ENCODE assay signal across 8 cellular contexts in the genomic region with DNA sequence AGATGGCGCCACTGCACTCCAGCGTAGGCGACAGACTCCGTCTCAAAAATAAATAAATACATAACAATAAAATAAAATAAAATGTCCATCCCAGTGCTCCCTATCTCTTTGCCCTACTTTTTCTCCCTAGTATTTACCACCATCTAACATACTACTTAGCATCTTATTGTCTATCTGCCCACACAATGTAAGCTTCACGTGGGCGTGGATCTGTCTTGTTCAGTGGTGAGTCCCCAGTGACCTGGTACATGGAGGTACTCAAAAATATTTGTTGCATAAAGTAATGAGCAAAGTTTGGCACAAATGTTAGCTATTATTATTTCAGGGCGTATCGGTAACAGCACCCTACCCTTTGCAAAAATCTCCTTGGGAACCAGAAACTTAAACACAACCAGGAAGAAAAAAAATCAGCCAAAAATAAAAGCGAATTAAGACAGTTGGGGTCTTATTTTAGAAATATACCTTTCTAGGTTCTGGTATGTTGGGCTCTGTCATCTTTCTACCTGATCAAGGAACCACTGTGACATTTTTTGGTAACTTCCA. TPM values are rescaled to one million over a fixed set of nuclear protein-coding genes. Genes with fewer than 3 reads are reported as not detected.
DNase-seq lines count a peak whose midpoint lies in the region; ATAC-seq, FAIRE-seq and TF ChIP-seq lines count a peak whose summit lies in the region.

No MANE protein-coding gene starts in this region.

- intact Hi-C loops in ascending aorta (cut with DNase I), result loop anchor here (1.0 to 5.0 kb wide), 4 partner anchors 18 to 267 kb away; partner anchors contain the start of genes BATF3, PACC1 and PPP2R5A
- intact Hi-C loops in HepG2 (cut with micrococcal nuclease; ENCODE audit: unreplicated experiment), result loop anchor here (1.0 kb wide), 1 partner anchor 397 kb away; the partner anchor contains the start of genes DTL and INTS7

- 32% methylated on average over 9 of the region's 9 CpGs for WGBS in HepG2 (ENCODE audit: low lambda C conversion rate)
- WGBS in upper lobe of left lung, 2 donors, result 41 to 44% methylated on average over 9 of the region's 9 CpGs

- no peaks in the 10 kb centered on the region for H3K36me3 Mint-ChIP-seq in activated T-cell treated with anti-CD3 and anti-CD28 coated beads, Interleukin-2, amount 50 U/mL, for 4 hours (ENCODE audit: insufficient read depth)

- TF ChIP-seq RAD21 in HepG2 (CRISPR knock-in tag; IDR thresholded peaks at IDR 0.05), result no peak

- no peak for DNase-seq in activated T-cell treated with anti-CD3 and anti-CD28 coated beads, Interleukin-2, amount 50 U/mL, for 4 hours
- DNase-seq in activated T-cell treated with anti-CD3 and anti-CD28 coated beads for 4 hours, result no peak
- DNase-seq in ascending aorta (ENCODE audit: low spot score in 2 of 2), result no peak
- DNase-seq in HepG2 (ENCODE audit: low spot score), result no peak
- no peak for DNase-seq in upper lobe of left lung
- no peak for DNase-seq in activated effector memory CD4-positive, alpha-beta T cell treated with anti-CD3 and anti-CD28 coated beads, Interleukin-2, amount 50 U/mL, for 16 hours
- no peak for DNase-seq in GM12892 (ENCODE audit: insufficient read length)

- TF ChIP-seq POLR2A in HepG2 (IDR thresholded peaks at IDR 0.05; ENCODE audit: insufficient read depth in 1 of 2, low read depth in 2 of 2, low read length in 2 of 2), result no peak
- TF ChIP-seq POLR2A in upper lobe of left lung (IDR thresholded peaks at IDR 0.05), result no peak
- no peak for TF ChIP-seq POLR2A in GM12892 (IDR thresholded peaks at IDR 0.05; ENCODE audit: low read depth, low read length)

- H3K36me3 ChIP-seq in ascending aorta (no peaks in the 10 kb centered on the region), HepG2 (replicated peaks in 1 of 2; ENCODE audit: control insufficient read depth in 1 of 2, insufficient read depth in 2 of 2, low read length in 2 of 2) (no peaks in the 10 kb centered on the region), upper lobe of left lung (no peaks in the 10 kb centered on the region)

- H2AFZ ChIP-seq in HepG2 (ENCODE audit: low read length), result peak overlapping the region; percentile 75

- no peaks in the 10 kb centered on the region for H4K20me1 ChIP-seq in HepG2 (ENCODE audit: insufficient read depth, low read length)

- in situ Hi-C loops in HepG2 (cut with HindIII; ENCODE audit: extremely low pct_ligation_motif_present, low pct_unique_long_range_greater_than_20kb), result no loop called here

- no peaks in the 10 kb centered on the region for H3K27me3 ChIP-seq in ascending aorta
- peaks cover 0 to 7% of the 10 kb centered on the region in 2 experiments; a peak in 2 of 5 replicates for H3K27me3 ChIP-seq in HepG2 (ENCODE audit: control insufficient read depth in 1 of 2, insufficient read depth in 2 of 2, low read length in 2 of 2)
- no peaks in the 10 kb centered on the region for H3K27me3 ChIP-seq in upper lobe of left lung

- no peak for FAIRE-seq in HepG2 (lab: Jason Lieb, UNC)
- FAIRE-seq in GM12892 (lab: Jason Lieb, UNC), result no peak

- no peaks in the 10 kb centered on the region for H3K9me3 Mint-ChIP-seq in activated T-cell treated with anti-CD3 and anti-CD28 coated beads, Interleukin-2, amount 50 U/mL, for 4 hours

- CTCF ChIA-PET in HepG2 (lab: Yijun Ruan, JAX; ENCODE audit: low intra/inter-chr PET ratio, low total read pairs), result interaction anchor here (0.9 kb wide), 1 partner anchor 23 kb away, joined by 3 read pairs; no protein-coding TSS in a partner anchor

- peak overlapping the region; percentile 64 to 98 for H3K27ac ChIP-seq in ascending aorta
- no peak overlapping the region for H3K27ac ChIP-seq in HepG2 (ENCODE audit: extremely low read length, insufficient read depth, low read length)
- peak overlapping the region; percentile 62 to 88 (median 81) for H3K27ac ChIP-seq in upper lobe of left lung

- H3K27me3 Mint-ChIP-seq in activated T-cell treated with anti-CD3 and anti-CD28 coated beads, Interleukin-2, amount 50 U/mL, for 4 hours (ENCODE audit: low read depth), result peaks cover 2% of the 10 kb centered on the region

- BruUV-seq in HepG2 (replicated peaks; lab: Mats Ljungman, UMichigan), result no TSS peak

- H3K9me3 ChIP-seq in ascending aorta (no peaks in the 10 kb centered on the region), HepG2 (ENCODE audit: low read length) (no peaks in the 10 kb centered on the region), upper lobe of left lung (no peaks in the 10 kb centered on the region)

- TF ChIP-seq EP300 in HepG2 (IDR thresholded peaks at IDR 0.05; ENCODE audit: low read depth in 2 of 2, low read length in 2 of 2), result no peak
- TF ChIP-seq EP300 in HepG2 (CRISPR knock-in tag; IDR thresholded peaks at IDR 0.05; ENCODE audit: borderline replicate concordance), result no peak
- TF ChIP-seq EP300 in upper lobe of left lung (IDR thresholded peaks at IDR 0.05), result no peak

- POLR2A ChIA-PET in HepG2 (lab: Yijun Ruan, JAX), result no interaction called here

- no peaks in the 10 kb centered on the region for H3K79me2 ChIP-seq in HepG2 (ENCODE audit: insufficient read depth, low read length)

- H3K4me3 ChIP-seq in ascending aorta (peak overlapping the region; percentile 87 to 97), HepG2 (replicated peaks in 1 of 3; ENCODE audit: insufficient read depth in 1 of 3, low read depth in 2 of 3, low read length in 3 of 3) (peak overlapping the region; percentile 58 to 93 (median 86)), upper lobe of left lung (peak overlapping the region in 3 of 4 donors; percentile 83 to 98 (median 86))

- peaks cover 20% of the 10 kb centered on the region for H3K4me1 Mint-ChIP-seq in activated T-cell treated with anti-CD3 and anti-CD28 coated beads, Interleukin-2, amount 50 U/mL, for 4 hours (ENCODE audit: low read depth)

- no peak for ATAC-seq in activated T-cell treated with anti-CD3 and anti-CD28 coated beads, Interleukin-2, amount 50 U/mL, for 4 hours
- no peak for ATAC-seq in HepG2
- no peak for ATAC-seq in upper lobe of left lung (ENCODE audit: low FRiP score in 2 of 2)
- no peak for ATAC-seq in HG02840 (IDR thresholded peaks at IDR 0.05; ENCODE audit: low FRiP score, unreplicated experiment)

- TF ChIP-seq CTCF in ascending aorta (IDR thresholded peaks at IDR 0.05) (no peak), HepG2 (CRISPR knock-in tag; IDR thresholded peaks at IDR 0.05) (no peak), upper lobe of left lung (IDR thresholded peaks at IDR 0.05) (no peak)

- H3K4me1 ChIP-seq in ascending aorta (peaks cover 3 to 9% of the 10 kb centered on the region in 2 donors), HepG2 (ENCODE audit: insufficient read depth, low read length) (peaks cover 39% of the 10 kb centered on the region), upper lobe of left lung (peaks cover 17 to 28% (median 24%) of the 10 kb centered on the region in 4 donors)

- H3K9ac ChIP-seq in HepG2 (ENCODE audit: insufficient read depth, low read depth, low read length), result peak overlapping the region; percentile 47

- H3K4me2 ChIP-seq in HepG2 (ENCODE audit: low read depth, low read length), result peak overlapping the region; percentile 95

- H3K4me3 Mint-ChIP-seq in activated T-cell treated with anti-CD3 and anti-CD28 coated beads, Interleukin-2, amount 50 U/mL, for 4 hours, result peak overlapping the region; percentile 76

RNA-seq across cellular contexts. Expression of gene NENF, which starts 0.5 kb away (rescaled TPM):
- total RNA-seq in activated T-cell treated with anti-CD3 and anti-CD28 coated beads, Interleukin-2, amount 50 U/mL, for 4 hours, result 10 to 100 TPM; 26.4 to 29.3 (median 28.9) TPM
- total RNA-seq in ascending aorta, result 186 TPM
- total RNA-seq in HepG2 (2016; rRNA removed; fragmentation: Illumina TruSeq; extraction: Trizol), result 24.7 and 40.4 TPM in 2 replicates
- 135 and 145 TPM in 2 replicates for total RNA-seq in HepG2 (2016; cell fraction: cytosol; rRNA removed; fragmentation: Illumina TruSeq; extraction: Trizol; ENCODE audit: low read depth)
- total RNA-seq in HepG2 (2016; cell fraction: insoluble cytoplasmic fraction; rRNA removed; fragmentation: Illumina TruSeq; extraction: Trizol), result 21.2 and 39.7 TPM in 2 replicates
- total RNA-seq in HepG2 (2016; cell fraction: membrane; rRNA removed; fragmentation: Illumina TruSeq; extraction: Trizol), result 87.8 and 107 TPM in 2 replicates
- total RNA-seq in HepG2 (2016; cell fraction: nucleus; rRNA removed; fragmentation: Illumina TruSeq; extraction: Trizol), result 20.0 and 22.0 TPM in 2 replicates
- polyA plus RNA-seq in HepG2 (2011; rRNA removed), result 28.7 and 31.7 TPM in 2 replicates
- polyA plus RNA-seq in HepG2 (2011; cell fraction: cytosol; rRNA removed), result 20.5 and 29.5 TPM in 2 replicates
- polyA plus RNA-seq in HepG2 (2011; cell fraction: nucleus; rRNA removed), result 8.0 and 8.1 TPM in 2 replicates
- polyA plus RNA-seq in HepG2 (2012), result 19.9 and 23.4 TPM in 2 replicates
- 165 and 182 TPM in 2 replicates for polyA plus RNA-seq in HepG2 (2016; cell fraction: cytosol; fragmentation: Illumina TruSeq; extraction: Trizol; ENCODE audit: low read depth)
- 25.7 and 28.8 TPM in 2 replicates for polyA plus RNA-seq in HepG2 (2016; cell fraction: insoluble cytoplasmic fraction; fragmentation: Illumina TruSeq; extraction: Trizol; ENCODE audit: low read depth)
- 91.1 and 106 TPM in 2 replicates for polyA plus RNA-seq in HepG2 (2016; cell fraction: membrane; fragmentation: Illumina TruSeq; extraction: Trizol; ENCODE audit: low read depth)
- 29.8 and 38.4 TPM in 2 replicates for polyA plus RNA-seq in HepG2 (2016; cell fraction: nucleus; fragmentation: Illumina TruSeq; extraction: Trizol; ENCODE audit: insufficient read depth, low read depth)
- 8.3 and 24.3 TPM in 2 replicates for polyA minus RNA-seq in HepG2 (2011; rRNA and poly(A)+ RNA removed; ENCODE audit: low replicate concordance)
- 6.0 and 6.8 TPM in 2 replicates for polyA minus RNA-seq in HepG2 (2011; cell fraction: cytosol; rRNA and poly(A)+ RNA removed)
- polyA minus RNA-seq in HepG2 (2011; cell fraction: nucleus; rRNA and poly(A)+ RNA removed), result 2.5 and 3.5 TPM in 2 replicates
- total RNA-seq in upper lobe of left lung, result 10 to 100 TPM; 21.0 to 67.5 (median 50.1) TPM
- polyA plus RNA-seq in GM12892 (2012; ENCODE audit: missing spikeins), result 67.1 TPM

RNA-seq across cellular contexts. Expression of gene PACC1, which starts 17.5 kb away (rescaled TPM):
- 10 to 100 TPM; 13.2 to 16.4 (median 14.9) TPM for total RNA-seq in activated T-cell treated with anti-CD3 and anti-CD28 coated beads, Interleukin-2, amount 50 U/mL, for 4 hours
- total RNA-seq in ascending aorta (0.85 TPM), HepG2 (2016; rRNA removed; fragmentation: Illumina TruSeq; extraction: Trizol) (7.1 and 9.4 TPM in 2 replicates), upper lobe of left lung (10 to 100 TPM in 2 of 6 donors, 1 to 10 TPM in 4; 3.7 to 10.5 (median 7.8) TPM)
- total RNA-seq in HepG2 (2016; cell fraction: cytosol; rRNA removed; fragmentation: Illumina TruSeq; extraction: Trizol; ENCODE audit: low read depth), result 2.0 and 2.1 TPM in 2 replicates
- 5.3 and 9.8 TPM in 2 replicates for total RNA-seq in HepG2 (2016; cell fraction: insoluble cytoplasmic fraction; rRNA removed; fragmentation: Illumina TruSeq; extraction: Trizol)
- total RNA-seq in HepG2 (2016; cell fraction: membrane; rRNA removed; fragmentation: Illumina TruSeq; extraction: Trizol), result 2.5 and 3.3 TPM in 2 replicates
- 11.0 and 12.2 TPM in 2 replicates for total RNA-seq in HepG2 (2016; cell fraction: nucleus; rRNA removed; fragmentation: Illumina TruSeq; extraction: Trizol)
- 10.7 and 14.1 TPM in 2 replicates for polyA plus RNA-seq in HepG2 (2011; rRNA removed)
- polyA plus RNA-seq in HepG2 (2011; cell fraction: cytosol; rRNA removed), result 10.6 and 11.3 TPM in 2 replicates
- 7.5 and 7.6 TPM in 2 replicates for polyA plus RNA-seq in HepG2 (2011; cell fraction: nucleus; rRNA removed)
- 3.4 and 6.4 TPM in 2 replicates for polyA plus RNA-seq in HepG2 (2012)
- polyA plus RNA-seq in HepG2 (2016; cell fraction: cytosol; fragmentation: Illumina TruSeq; extraction: Trizol; ENCODE audit: low read depth), result 0.76 and 1.3 TPM in 2 replicates
- polyA plus RNA-seq in HepG2 (2016; cell fraction: insoluble cytoplasmic fraction; fragmentation: Illumina TruSeq; extraction: Trizol; ENCODE audit: low read depth), result 4.4 and 5.3 TPM in 2 replicates
- polyA plus RNA-seq in HepG2 (2016; cell fraction: membrane; fragmentation: Illumina TruSeq; extraction: Trizol; ENCODE audit: low read depth), result 1.2 and 1.4 TPM in 2 replicates
- 9.7 and 14.6 TPM in 2 replicates for polyA plus RNA-seq in HepG2 (2016; cell fraction: nucleus; fragmentation: Illumina TruSeq; extraction: Trizol; ENCODE audit: insufficient read depth, low read depth)
- 31.5 and 38.5 TPM in 2 replicates for polyA minus RNA-seq in HepG2 (2011; rRNA and poly(A)+ RNA removed; ENCODE audit: low replicate concordance)
- polyA minus RNA-seq in HepG2 (2011; cell fraction: cytosol; rRNA and poly(A)+ RNA removed), result 8.6 and 8.7 TPM in 2 replicates
- polyA minus RNA-seq in HepG2 (2011; cell fraction: nucleus; rRNA and poly(A)+ RNA removed), result 9.5 and 15.3 TPM in 2 replicates
- polyA plus RNA-seq in GM12892 (2012; ENCODE audit: missing spikeins), result 11.2 TPM
